ENCODE assay signal across 16 cellular contexts in genomic region chr20:47515843-47516242, GRCh38. TPM values are rescaled to one million over a fixed set of nuclear protein-coding genes. Genes with fewer than 3 reads are reported as not detected.
DNase-seq lines count a peak whose midpoint lies in the region; ATAC-seq and TF ChIP-seq lines count a peak whose summit lies in the region.
"Had no signal": no experiment of that assay in that cellular context is flagged by ENCODE, and none has a peak within 500 bp of the region (broad histone marks: within the 10 kb centered on the region; RNA-seq: fewer than 3 reads in every experiment).

No MANE protein-coding gene starts in this region.

- peak overlapping the region; percentile 0 to 48 for H3K27ac Mint-ChIP-seq in natural killer cell
- H3K27ac Mint-ChIP-seq in natural killer cell treated with Interleukin-12 subunit alpha and Interleukin-12 subunit beta and Interleukin-15 and Interleukin-18, amount 100 ng/mL, for 72 hours = peak overlapping the region in 1 of 2 donors; percentile 40
- peak overlapping the region; percentile 39 for H3K27ac Mint-ChIP-seq in central memory CD8-positive, alpha-beta T cell (ENCODE audit: low read depth)
- H3K27ac Mint-ChIP-seq: activated naive CD8-positive, alpha-beta T cell treated with anti-CD3 and anti-CD28 coated beads, Interleukin-2, amount 10 ng/mL, durations not matched to agents 7 days and 5 days had no signal

- H3K36me3 Mint-ChIP-seq in natural killer cell = peaks cover under 1% of the 10 kb centered on the region
- H3K36me3 Mint-ChIP-seq in natural killer cell treated with Interleukin-12 subunit alpha and Interleukin-12 subunit beta and Interleukin-15 and Interleukin-18, amount 100 ng/mL, for 72 hours = peaks cover 8% of the 10 kb centered on the region
- peaks cover 23% of the 10 kb centered on the region for H3K36me3 Mint-ChIP-seq in central memory CD8-positive, alpha-beta T cell (ENCODE audit: insufficient read depth)

- H3K27me3 ChIP-seq in OCI-LY1 (ENCODE audit: insufficient read depth, low read length) = no peaks in the 10 kb centered on the region
- H3K27me3 ChIP-seq: brain microvascular endothelial cell, right atrium auricular region, thyroid gland had no signal

- H3K27me3 Mint-ChIP-seq in natural killer cell (ENCODE audit: low read depth in 2 of 2) = no peaks in the 10 kb centered on the region
- no peaks in the 10 kb centered on the region for H3K27me3 Mint-ChIP-seq in natural killer cell treated with Interleukin-12 subunit alpha and Interleukin-12 subunit beta and Interleukin-15 and Interleukin-18, amount 100 ng/mL, for 72 hours
- H3K27me3 Mint-ChIP-seq in central memory CD8-positive, alpha-beta T cell = no peaks in the 10 kb centered on the region
- H3K27me3 Mint-ChIP-seq: activated naive CD8-positive, alpha-beta T cell treated with anti-CD3 and anti-CD28 coated beads, Interleukin-2, amount 10 ng/mL, durations not matched to agents 7 days and 5 days had no signal

- no peak overlapping the region for H3K4me3 ChIP-seq in OCI-LY1 (ENCODE audit: low read depth, low read length, poor library complexity, severe bottlenecking)
- H3K4me3 ChIP-seq: coronary artery, right atrium auricular region, thyroid gland had no signal

- peak overlapping the region; percentile 52 for H3K27ac ChIP-seq in OCI-LY1 (ENCODE audit: low read depth, low read length, poor library complexity, severe bottlenecking)
- H3K27ac ChIP-seq: brain microvascular endothelial cell, coronary artery, right atrium auricular region, thyroid gland had no signal

- H3K4me1 Mint-ChIP-seq in natural killer cell = peaks cover 12 to 33% of the 10 kb centered on the region in 2 donors
- H3K4me1 Mint-ChIP-seq in natural killer cell treated with Interleukin-12 subunit alpha and Interleukin-12 subunit beta and Interleukin-15 and Interleukin-18, amount 100 ng/mL, for 72 hours (ENCODE audit: low read depth in 2 of 2) = peaks cover 26% of the 10 kb centered on the region in 2 donors
- peaks cover 35% of the 10 kb centered on the region for H3K4me1 Mint-ChIP-seq in central memory CD8-positive, alpha-beta T cell

- H3K79me2 ChIP-seq in OCI-LY1 (ENCODE audit: insufficient read depth, low read length) = peaks cover 98% of the 10 kb centered on the region

- no peaks in the 10 kb centered on the region for H3K9me2 ChIP-seq in OCI-LY1 (ENCODE audit: low read depth, low read length)

- H3F3A ChIP-seq in OCI-LY1 (ENCODE audit: insufficient read depth, low read length) = peaks cover 3% of the 10 kb centered on the region

- peaks cover 88% of the 10 kb centered on the region for H3K36me3 ChIP-seq in OCI-LY1 (ENCODE audit: insufficient read depth, low read length)
- H3K36me3 ChIP-seq: thyroid gland had no signal

- H2AFZ ChIP-seq in OCI-LY1 (ENCODE audit: low read length) = no peak overlapping the region

- peaks cover 12% of the 10 kb centered on the region for H3K9me3 ChIP-seq in OCI-LY1 (ENCODE audit: low read length)
- H3K9me3 ChIP-seq: thyroid gland had no signal

- DNase-seq in natural killer cell = no peak
- no peak for DNase-seq in natural killer cell treated with Interleukin-12 subunit alpha and Interleukin-12 subunit beta and Interleukin-15 and Interleukin-18, amount 100 ng/mL, for 72 hours (ENCODE audit: low spot score)
- no peak for DNase-seq in central memory CD8-positive, alpha-beta T cell (ENCODE audit: low spot score in 2 of 2)
- DNase-seq in SKM-1 treated with dmso at 0.1 percent for 144 hours (lab: John Stamatoyannopoulos, UW; ENCODE audit: unreplicated experiment) = no peak
- no peak for DNase-seq in DMS114 treated with DMSO at 0.1 percent for 48 hours (lab: John Stamatoyannopoulos, UW; ENCODE audit: unreplicated experiment)
- DNase-seq in head of caudate nucleus = no peak
- DNase-seq: activated naive CD8-positive, alpha-beta T cell treated with anti-CD3 and anti-CD28 coated beads, Interleukin-2, amount 10 ng/mL, durations not matched to agents 7 days and 5 days; brain microvascular endothelial cell; NCI-H1105 treated with DMSO at 0.1 percent for 48 hours; NCI-H510A treated with DMSO at 0.1 percent for 48 hours; occipital lobe; stimulated activated CD4-positive, alpha-beta T cell treated with anti-CD3 and anti-CD28 coated beads, Interleukin-15, amount 100 ng/mL, for 24 hours; thyroid gland had no signal

- H3K9ac ChIP-seq in OCI-LY1 (ENCODE audit: low read length) = no peak overlapping the region

- no peak for ATAC-seq in natural killer cell
- no peak for ATAC-seq in natural killer cell treated with Interleukin-12 subunit alpha and Interleukin-12 subunit beta and Interleukin-15 and Interleukin-18, amount 100 ng/mL, for 72 hours
- no peak for ATAC-seq in central memory CD8-positive, alpha-beta T cell (replicated peaks; ENCODE audit: extremely low read depth, poor library complexity, severe bottlenecking)

- H4K20me1 ChIP-seq in OCI-LY1 (ENCODE audit: insufficient read depth, low read length) = 0 out of 2 replicates have a peak, but pooled peaks cover 4% of the 10 kb centered on the region

- peaks cover 50% of the 10 kb centered on the region for H3K4me1 ChIP-seq in OCI-LY1 (ENCODE audit: insufficient read depth, low read length, severe bottlenecking)
- H3K4me1 ChIP-seq: right atrium auricular region, thyroid gland had no signal

- H3K4me3 Mint-ChIP-seq in natural killer cell = no peak overlapping the region
- H3K4me3 Mint-ChIP-seq in natural killer cell treated with Interleukin-12 subunit alpha and Interleukin-12 subunit beta and Interleukin-15 and Interleukin-18, amount 100 ng/mL, for 72 hours = no peak overlapping the region
- H3K4me3 Mint-ChIP-seq in central memory CD8-positive, alpha-beta T cell = no peak overlapping the region
- H3K4me3 Mint-ChIP-seq: activated naive CD8-positive, alpha-beta T cell treated with anti-CD3 and anti-CD28 coated beads, Interleukin-2, amount 10 ng/mL, durations not matched to agents 7 days and 5 days had no signal

- H3K4me2 ChIP-seq in OCI-LY1 (ENCODE audit: low read length) = no peak overlapping the region

- no peaks in the 10 kb centered on the region for H3K9me3 Mint-ChIP-seq in natural killer cell
- H3K9me3 Mint-ChIP-seq in natural killer cell treated with Interleukin-12 subunit alpha and Interleukin-12 subunit beta and Interleukin-15 and Interleukin-18, amount 100 ng/mL, for 72 hours = peaks cover 3% of the 10 kb centered on the region
- H3K9me3 Mint-ChIP-seq in central memory CD8-positive, alpha-beta T cell = no peaks in the 10 kb centered on the region

- TF ChIP-seq CTCF in natural killer cell (IDR thresholded peaks at IDR 0.05) = no peak
- TF ChIP-seq CTCF in OCI-LY1 (IDR thresholded peaks at IDR 0.05; ENCODE audit: low read length) = no peak

- intact Hi-C loops in natural killer cell (cut with micrococcal nuclease) = no loop called here
- intact Hi-C loops in head of caudate nucleus (cut with DNase I) = no loop called here

RNA-seq across cellular contexts. Expression of gene NCOA3, which starts 14.2 kb away (rescaled TPM):
- 10 to 100 TPM; 44.3 to 63.3 (median 57.8) TPM for total RNA-seq in natural killer cell
- total RNA-seq in natural killer cell treated with Interleukin-12 subunit alpha and Interleukin-12 subunit beta and Interleukin-15 and Interleukin-18, amount 100 ng/mL, for 72 hours = 10 to 100 TPM; 63.6 to 66.6 TPM
